ENCODE assay signal across 10 cellular contexts in the genomic region with DNA sequence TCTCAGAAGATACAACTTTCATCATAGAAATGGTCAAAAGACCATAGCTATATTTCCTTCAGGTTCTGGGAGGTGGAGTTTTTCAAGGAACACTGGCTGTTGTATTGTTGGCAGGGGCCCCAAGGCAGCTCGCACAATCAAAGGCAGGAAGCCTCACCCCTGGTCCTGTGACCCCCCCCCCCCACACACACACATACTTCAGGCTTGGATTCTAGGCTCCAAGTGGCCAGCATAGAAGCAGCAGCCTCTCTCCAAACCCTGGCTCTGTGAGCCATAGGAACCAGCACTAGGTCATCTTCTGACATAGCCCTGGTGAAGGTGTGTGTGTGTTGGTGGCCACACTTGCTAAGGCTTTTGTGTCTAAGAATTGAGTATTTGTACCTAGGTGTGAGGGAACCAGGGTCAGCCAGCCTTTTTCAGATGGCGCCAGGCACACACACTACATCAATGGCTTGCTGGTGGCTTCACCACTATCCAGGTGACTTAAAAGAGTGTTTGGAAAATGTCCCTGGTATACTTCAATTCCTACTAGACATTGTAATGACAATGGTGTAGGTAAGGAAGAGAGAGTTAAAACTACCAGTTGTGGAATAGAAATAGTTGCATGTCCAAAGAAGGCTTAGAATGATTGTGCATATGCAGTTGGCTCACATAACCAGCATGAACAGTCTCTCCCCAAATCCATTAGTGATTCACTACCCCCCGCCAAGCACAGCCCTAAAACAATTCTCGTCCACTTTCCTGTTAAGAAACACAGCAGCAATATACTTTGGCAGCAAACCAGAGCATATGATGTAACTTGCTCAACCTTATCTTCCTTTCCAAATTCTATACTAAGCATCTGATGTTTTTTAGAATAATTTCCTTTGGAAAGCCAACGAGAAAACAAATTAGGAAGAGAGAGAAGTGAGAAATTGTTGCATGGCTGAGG.
DNase-seq lines count a peak whose midpoint lies in the region; ATAC-seq and TF ChIP-seq lines count a peak whose summit lies in the region.
"Had no signal": no experiment of that assay in that cellular context is flagged by ENCODE, and none has a peak within 500 bp of the region (broad histone marks: within the 10 kb centered on the region; RNA-seq: fewer than 3 reads in every experiment).

No MANE protein-coding gene starts in this region.

- H3K4me2 ChIP-seq in fibroblast of lung (ENCODE audit: extremely low read depth, insufficient read depth, low read length) = peak overlapping the region; percentile 21
- H3K4me2 ChIP-seq: KMS-11 had no signal

- CTCF ChIA-PET in RWPE1 (lab: Yijun Ruan, JAX) = no interaction called here

- ATAC-seq in omental fat pad (ENCODE audit: low FRiP score) (peak; percentile 67), GM21367 (IDR thresholded peaks at IDR 0.05; ENCODE audit: unreplicated experiment) (no peak), HG02840 (IDR thresholded peaks at IDR 0.05; ENCODE audit: low FRiP score, unreplicated experiment) (no peak)

- H3K4me3 ChIP-seq in fibroblast of lung (replicated peaks in 1 of 4; ENCODE audit: control extremely low read depth in 1 of 4, insufficient read depth in 1 of 4, low read depth in 3 of 4, low read length in 4 of 4) = peak overlapping the region in 1 of 4 experiments; percentile 21
- no peak overlapping the region for H3K4me3 ChIP-seq in tibial nerve

- no peak for TF ChIP-seq POLR2A in tibial nerve (IDR thresholded peaks at IDR 0.05)

- H3K36me3 ChIP-seq in fibroblast of lung (ENCODE audit: control insufficient read depth, insufficient read depth, low read length) (peaks cover 3% of the 10 kb centered on the region), tibial nerve (peaks cover 0 to 69% (median 4%) of the 10 kb centered on the region in 3 donors)

- POLR2A ChIA-PET in RWPE1 (lab: Yijun Ruan, JAX; ENCODE audit: low non-redundant PET) = no interaction called here

- WGBS in tibial nerve, 2 donors = 53 to 55% methylated on average over 5 of the region's 5 CpGs

- peak; percentile 98 for DNase-seq in Daoy (ENCODE audit: low read depth)
- no peak for DNase-seq in RWPE1 (ENCODE audit: low spot score)
- peak; percentile 95 to 98 for DNase-seq in fibroblast of lung (ENCODE audit: low read depth in 2 of 2)
- DNase-seq in omental fat pad (ENCODE audit: low spot score) = no peak
- DNase-seq in T1000 (lab: John Stamatoyannopoulos, UW) = no peak
- no peak for DNase-seq in tibial nerve (ENCODE audit: low spot score in 2 of 2)
- DNase-seq: midbrain had no signal

- no peaks in the 10 kb centered on the region for H3K79me2 ChIP-seq in fibroblast of lung (ENCODE audit: control insufficient read depth, insufficient read depth, low read length)

- no peaks in the 10 kb centered on the region for H4K20me1 ChIP-seq in fibroblast of lung (ENCODE audit: control insufficient read depth, extremely low read depth, insufficient read depth, low read length)

- no peak overlapping the region for H3K9ac ChIP-seq in fibroblast of lung (ENCODE audit: insufficient read depth, low read length)
- H3K9ac ChIP-seq: KMS-11 had no signal

- no peak overlapping the region for H2AFZ ChIP-seq in fibroblast of lung (ENCODE audit: low read length)

- no peak for TF ChIP-seq EP300 in tibial nerve (IDR thresholded peaks at IDR 0.05)

- no peaks in the 10 kb centered on the region for H3K9me3 ChIP-seq in fibroblast of lung (ENCODE audit: control insufficient read depth, insufficient read depth, low read depth, low read length)
- no peaks in the 10 kb centered on the region for H3K9me3 ChIP-seq in tibial nerve

- H3K27me3 ChIP-seq in fibroblast of lung (ENCODE audit: control insufficient read depth, insufficient read depth, low read length) (no peaks in the 10 kb centered on the region), tibial nerve (no peaks in the 10 kb centered on the region)

- H3K27ac ChIP-seq in RWPE1 (peak overlapping the region; percentile 34; the same call in 1 of the 2 replicates), fibroblast of lung (ENCODE audit: insufficient read depth, low read length) (peak overlapping the region; percentile 71), tibial nerve (peak overlapping the region in 2 of 4 donors; percentile 21 to 68)
- H3K27ac ChIP-seq: KMS-11 had no signal

- H3K4me1 ChIP-seq in fibroblast of lung (ENCODE audit: control insufficient read depth, extremely low read depth, insufficient read depth, low read length) = peaks cover 26% of the 10 kb centered on the region
- peaks cover 0 to 22% (median 6%) of the 10 kb centered on the region in 4 donors for H3K4me1 ChIP-seq in tibial nerve

- TF ChIP-seq CTCF in RWPE1 (conservative IDR thresholded peaks at IDR 0.05; ENCODE audit: low read depth) = no peak
- TF ChIP-seq CTCF in fibroblast of lung (conservative IDR thresholded peaks at IDR 0.05 in 1 of 2, IDR thresholded peaks at IDR 0.05 in 1 of 2; ENCODE audit: low read depth in 1 of 2, low read length in 2 of 2) = no peak
- TF ChIP-seq CTCF in omental fat pad (IDR thresholded peaks at IDR 0.05) = no peak
- no peak for TF ChIP-seq CTCF in tibial nerve (IDR thresholded peaks at IDR 0.05)

Comparison
In these comparisons a context has a peak if more than half of its experiments do, and no peak if none do; other contexts are left out.
1. DNase-seq: peak in Daoy (single experiment) and fibroblast of lung (2 of 2); none in RWPE1 (single experiment), omental fat pad (single experiment), T1000 (single experiment) and tibial nerve (0 of 2).